ENCODE assay signal across 21 cellular contexts in genomic region chr2:34365937-34366336, GRCh38.
DNase-seq lines count a peak whose midpoint lies in the region; FAIRE-seq and TF ChIP-seq lines count a peak whose summit lies in the region.
"Had no signal": no experiment of that assay in that cellular context is flagged by ENCODE, and none has a peak within 500 bp of the region (broad histone marks: within the 10 kb centered on the region; RNA-seq: fewer than 3 reads in every experiment).

No MANE protein-coding gene starts in this region.

- 30 to 41% (median 36%) methylated on average over 3 of the region's 3 CpGs for WGBS in stomach, 5 donors

- H3K27ac Mint-ChIP-seq in progenitor cell of endocrine pancreas = no peak overlapping the region
- H3K27ac Mint-ChIP-seq in activated naive CD8-positive, alpha-beta T cell treated with anti-CD3 and anti-CD28 coated beads for 36 hours = no peak overlapping the region
- H3K27ac Mint-ChIP-seq: activated naive CD4-positive, alpha-beta T cell treated with anti-CD3 and anti-CD28 coated beads, Interleukin-2, amount 50 U/mL, for 24 hours; natural killer cell treated with Interleukin-12 subunit alpha and Interleukin-12 subunit beta and Interleukin-15 and Interleukin-18, amount 100 ng/mL, for 72 hours had no signal

- H3K27me3 ChIP-seq in iPS-20b (ENCODE audit: insufficient read depth, low read length) = no peaks in the 10 kb centered on the region
- H3K27me3 ChIP-seq in stomach = no peaks in the 10 kb centered on the region
- H3K27me3 ChIP-seq: MG63, Peyer's patch, testis had no signal

- H3K4me1 ChIP-seq in iPS-20b (ENCODE audit: insufficient read depth, low read length) = peaks cover 44% of the 10 kb centered on the region
- H3K4me1 ChIP-seq in kidney (ENCODE audit: control insufficient read depth in 1 of 2, insufficient read depth in 1 of 2, low read depth in 1 of 2, low read length in 2 of 2) = peaks cover 0 to 3% of the 10 kb centered on the region in 2 donors
- H3K4me1 ChIP-seq in stomach = no peaks in the 10 kb centered on the region
- H3K4me1 ChIP-seq: Caco-2, Peyer's patch, testis had no signal

- peaks cover 2% of the 10 kb centered on the region for H3K36me3 Mint-ChIP-seq in progenitor cell of endocrine pancreas (ENCODE audit: insufficient read depth)
- no peaks in the 10 kb centered on the region for H3K36me3 Mint-ChIP-seq in activated naive CD8-positive, alpha-beta T cell treated with anti-CD3 and anti-CD28 coated beads for 36 hours
- H3K36me3 Mint-ChIP-seq: activated naive CD4-positive, alpha-beta T cell treated with anti-CD3 and anti-CD28 coated beads, Interleukin-2, amount 50 U/mL, for 24 hours; natural killer cell treated with Interleukin-12 subunit alpha and Interleukin-12 subunit beta and Interleukin-15 and Interleukin-18, amount 100 ng/mL, for 72 hours had no signal

- no peak for FAIRE-seq in HTR-8/SVneo (lab: Jason Lieb, UNC)
- FAIRE-seq in kidney (lab: Jason Lieb, UNC) = no peak
- FAIRE-seq: TTC549 had no signal

- peak; percentile 1 for DNase-seq in HTR-8/SVneo (ENCODE audit: insufficient read length, low spot score)
- DNase-seq in astrocyte of the cerebellum (ENCODE audit: low read depth) = peak; percentile 12
- no peak for DNase-seq in progenitor cell of endocrine pancreas (ENCODE audit: low spot score, unreplicated experiment)
- DNase-seq in kidney = no peak
- no peak for DNase-seq in activated naive CD8-positive, alpha-beta T cell treated with anti-CD3 and anti-CD28 coated beads for 36 hours
- no peak for DNase-seq in H4 (ENCODE audit: low spot score)
- no peak for DNase-seq in stomach
- DNase-seq: Caco-2; effector memory CD4-positive, alpha-beta T cell; MG63; NCI-H1694 treated with DMSO at 0.1 percent for 48 hours; NCI-H748 treated with DMSO at 0.1 percent for 48 hours; Peyer's patch; stimulated activated CD4-positive, alpha-beta T cell treated with anti-CD3 and anti-CD28 coated beads, Interleukin-4, amount 100 ng/mL, for 24 hours; stimulated activated CD8-positive, alpha-beta memory T cell treated with anti-CD3 and anti-CD28 coated beads, Interleukin-4, amount 100 ng/mL, for 48 hours; testis had no signal

- H3K4me1 Mint-ChIP-seq in progenitor cell of endocrine pancreas (ENCODE audit: low read depth) = peaks cover 13% of the 10 kb centered on the region
- no peaks in the 10 kb centered on the region for H3K4me1 Mint-ChIP-seq in activated naive CD8-positive, alpha-beta T cell treated with anti-CD3 and anti-CD28 coated beads for 36 hours
- H3K4me1 Mint-ChIP-seq: activated naive CD4-positive, alpha-beta T cell treated with anti-CD3 and anti-CD28 coated beads, Interleukin-2, amount 50 U/mL, for 24 hours had no signal

- intact Hi-C loops in kidney (cut with DNase I) (no loop called here), stomach (cut with DNase I; ENCODE audit: low total_unique reads) (no loop called here)

- H3K36me3 ChIP-seq in iPS-20b (ENCODE audit: insufficient read depth, low read depth, low read length) (no peaks in the 10 kb centered on the region), kidney (ENCODE audit: control insufficient read depth in 1 of 2, insufficient read depth in 2 of 2, low read length in 2 of 2) (no peaks in the 10 kb centered on the region), stomach (no peaks in the 10 kb centered on the region)
- H3K36me3 ChIP-seq: MG63, Peyer's patch had no signal

- H3K9me3 ChIP-seq in iPS-20b (ENCODE audit: insufficient read depth, low read depth, low read length) (no peaks in the 10 kb centered on the region), kidney (ENCODE audit: control insufficient read depth in 1 of 2, low read length in 2 of 2) (no peaks in the 10 kb centered on the region), stomach (no peaks in the 10 kb centered on the region)
- H3K9me3 ChIP-seq: Caco-2, MG63, Peyer's patch, testis had no signal

- H3K9ac ChIP-seq in iPS-20b (ENCODE audit: low read depth, low read length) (peak overlapping the region; percentile 33; the same call in 1 of the 2 replicates), kidney (ENCODE audit: low read length in 2 of 2) (no peak overlapping the region)

- H3K9me3 Mint-ChIP-seq in progenitor cell of endocrine pancreas (ENCODE audit: low read depth) = no peaks in the 10 kb centered on the region
- peaks cover 4% of the 10 kb centered on the region for H3K9me3 Mint-ChIP-seq in activated naive CD8-positive, alpha-beta T cell treated with anti-CD3 and anti-CD28 coated beads for 36 hours

- no peak for TF ChIP-seq POLR2A in stomach (IDR thresholded peaks at IDR 0.05)

- H3K27ac ChIP-seq in iPS-20b (ENCODE audit: low read length) = no peak overlapping the region
- no peak overlapping the region for H3K27ac ChIP-seq in kidney (ENCODE audit: low read depth in 2 of 2, low read length in 2 of 2)
- H3K27ac ChIP-seq in stomach = no peak overlapping the region
- H3K27ac ChIP-seq: Peyer's patch, testis had no signal

- H3K27me3 Mint-ChIP-seq in progenitor cell of endocrine pancreas = peaks cover 87% of the 10 kb centered on the region
- H3K27me3 Mint-ChIP-seq in activated naive CD8-positive, alpha-beta T cell treated with anti-CD3 and anti-CD28 coated beads for 36 hours = no peaks in the 10 kb centered on the region
- H3K27me3 Mint-ChIP-seq: natural killer cell treated with Interleukin-12 subunit alpha and Interleukin-12 subunit beta and Interleukin-15 and Interleukin-18, amount 100 ng/mL, for 72 hours had no signal

- no peak for TF ChIP-seq EP300 in stomach (IDR thresholded peaks at IDR 0.05)

- in situ Hi-C loops in astrocyte of the cerebellum (cut with HindIII; ENCODE audit: low sequenced_read_pairs) = no loop called here

- TF ChIP-seq CTCF in astrocyte of the cerebellum (IDR thresholded peaks at IDR 0.05; ENCODE audit: low read depth, low read length, missing control alignments) (peak; percentile 17), progenitor cell of endocrine pancreas (IDR thresholded peaks at IDR 0.05; ENCODE audit: unreplicated experiment) (peak; percentile 35), kidney (IDR thresholded peaks at IDR 0.05; ENCODE audit: borderline replicate concordance, extremely low read depth, insufficient read depth) (no peak), stomach (IDR thresholded peaks at IDR 0.05) (no peak)

- H3K4me3 ChIP-seq in astrocyte of the cerebellum (ENCODE audit: low read depth, low read length) (no peak overlapping the region), iPS-20b (ENCODE audit: low read length) (peak overlapping the region; percentile 61), kidney (ENCODE audit: low read length in 2 of 2) (peak overlapping the region in 1 of 2 donors; percentile 16), stomach (no peak overlapping the region)
- H3K4me3 ChIP-seq: lung, MG63, Peyer's patch, testis had no signal

- no peak overlapping the region for H3K4me3 Mint-ChIP-seq in progenitor cell of endocrine pancreas (ENCODE audit: low read depth)
- H3K4me3 Mint-ChIP-seq in activated naive CD8-positive, alpha-beta T cell treated with anti-CD3 and anti-CD28 coated beads for 36 hours = no peak overlapping the region
- H3K4me3 Mint-ChIP-seq: activated naive CD4-positive, alpha-beta T cell treated with anti-CD3 and anti-CD28 coated beads, Interleukin-2, amount 50 U/mL, for 24 hours; natural killer cell treated with Interleukin-12 subunit alpha and Interleukin-12 subunit beta and Interleukin-15 and Interleukin-18, amount 100 ng/mL, for 72 hours had no signal

Comparison
In these comparisons a context has a peak if more than half of its experiments do, and no peak if none do; other contexts are left out.
1. DNase-seq: peak in HTR-8/SVneo (single experiment) and astrocyte of the cerebellum (single experiment); none in progenitor cell of endocrine pancreas (single experiment), kidney (single experiment), activated naive CD8-positive, alpha-beta T cell treated with anti-CD3 and anti-CD28 coated beads for 36 hours (single experiment), H4 (single experiment) and stomach (single experiment).
2. CTCF ChIP-seq: peak in astrocyte of the cerebellum (single experiment) and progenitor cell of endocrine pancreas (single experiment); none in kidney (single experiment) and stomach (0 of 7).